In the genomic region with DNA sequence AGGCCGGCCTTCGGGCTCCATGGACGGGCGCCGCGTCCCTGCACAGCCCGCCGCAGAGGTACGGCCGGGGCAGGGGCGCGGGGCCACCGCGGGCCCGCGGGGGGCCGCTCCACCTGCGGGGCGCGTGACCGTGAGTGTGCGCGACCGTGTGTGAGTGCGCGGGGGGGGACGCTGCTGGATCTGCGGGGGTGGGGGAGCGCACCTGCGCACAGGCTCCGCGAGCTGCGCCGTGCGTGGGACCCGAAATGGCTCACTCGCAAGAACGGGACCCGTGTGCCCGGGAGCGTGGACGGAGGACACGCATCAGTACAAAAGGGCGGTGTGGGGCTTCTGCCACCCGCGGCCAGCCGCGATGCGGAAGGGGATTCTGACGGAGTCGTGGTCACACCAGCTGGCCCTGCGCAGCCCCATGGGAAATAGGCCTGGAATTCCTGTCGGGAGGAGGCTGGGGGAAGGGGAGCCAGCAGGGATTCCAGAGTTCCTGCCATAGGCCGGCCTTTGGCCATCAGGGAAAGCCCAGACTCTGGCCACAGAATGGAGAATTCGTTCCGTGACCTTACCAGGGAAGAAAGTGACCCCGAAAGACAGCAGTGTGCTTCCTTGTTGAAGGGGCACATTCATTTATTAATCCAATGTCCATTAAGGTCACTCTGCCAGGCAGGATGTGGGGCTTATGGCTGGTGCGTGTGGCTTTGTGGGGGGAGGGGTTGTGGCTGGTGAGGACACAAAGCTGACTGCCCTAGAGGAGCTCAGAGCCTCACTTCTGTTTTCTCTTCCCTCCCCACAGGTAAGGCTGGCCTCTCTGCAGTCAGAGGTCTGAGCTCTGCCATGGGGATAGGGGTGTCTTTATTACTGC, we compare ENCODE assay signal across 8 cellular contexts.
DNase-seq lines count a peak whose midpoint lies in the region; ATAC-seq, FAIRE-seq and TF ChIP-seq lines count a peak whose summit lies in the region.

No MANE protein-coding gene starts in this region.

- peak; percentile 46 for DNase-seq in DMS79 treated with DMSO at 0.1 percent for 48 hours (lab: John Stamatoyannopoulos, UW)
- peak; percentile 61 for DNase-seq in HTR-8/SVneo (ENCODE audit: insufficient read length, low spot score)
- DNase-seq in SW480 (ENCODE audit: low spot score): peak; percentile 76
- peak; percentile 63 for DNase-seq in astrocyte of the spinal cord (ENCODE audit: low read depth, low spot score)
- peak in 30 of 51 donors; percentile 30 to 92 (median 72) for DNase-seq in hypothalamus (lab: John Stamatoyannopoulos, UW)
- DNase-seq in skeletal muscle cell (ENCODE audit: low read depth): no peak
- no peak for DNase-seq in medulla oblongata (ENCODE audit: extremely low spot score)

- FAIRE-seq in HTR-8/SVneo (lab: Jason Lieb, UNC): no peak

- no peak for TF ChIP-seq CTCF in astrocyte of the spinal cord (IDR thresholded peaks at IDR 0.05; ENCODE audit: low read depth, low read length)

- peak overlapping the region; percentile 74 for H3K4me3 ChIP-seq in astrocyte of the spinal cord (ENCODE audit: low read depth, low read length)
- H3K4me3 ChIP-seq in skeletal muscle cell (ENCODE audit: low read depth, low read length): peak overlapping the region; percentile 78

- in situ Hi-C loops in astrocyte of the spinal cord (cut with HindIII; ENCODE audit: low sequenced_read_pairs): no loop called here

- ATAC-seq in GM21367 (IDR thresholded peaks at IDR 0.05; ENCODE audit: unreplicated experiment): peak; percentile 38

Comparison
In these comparisons a context has a peak if more than half of its experiments do, and no peak if none do; other contexts are left out.
1. DNase-seq: peak in DMS79 treated with DMSO at 0.1 percent for 48 hours (single experiment), HTR-8/SVneo (single experiment), SW480 (single experiment), astrocyte of the spinal cord (single experiment) and hypothalamus (30 of 51); none in skeletal muscle cell (single experiment) and medulla oblongata (single experiment).